23 cellular contexts compared by ENCODE assay signal in genomic region chr19:6228523-6229215, GRCh38. TPM values are rescaled to one million over a fixed set of nuclear protein-coding genes. Genes with fewer than 3 reads are reported as not detected.
A peak's percentile ranks its signal among the peaks of the same experiment; 100 is the strongest.
DNase-seq lines count a peak whose midpoint lies in the region; ATAC-seq, FAIRE-seq and TF ChIP-seq lines count a peak whose summit lies in the region.
"Had no signal": no experiment of that assay in that cellular context is flagged by ENCODE, and none has a peak within 500 bp of the region (broad histone marks: within the 10 kb centered on the region; RNA-seq: fewer than 3 reads in every experiment).

No MANE protein-coding gene starts in this region.

- no peak overlapping the region for H3K14ac ChIP-seq in H1 (ENCODE audit: insufficient read length)

- H3K36me3 ChIP-seq in BE2C (peaks cover 37% of the 10 kb centered on the region), H1 (ENCODE audit: control insufficient read depth in 2 of 4, insufficient read depth in 4 of 4, low read length in 3 of 4) (peaks cover 5 to 19% (median 11%) of the 10 kb centered on the region in 4 experiments; a peak in 6 of 8 replicates), osteoblast (ENCODE audit: insufficient read depth, low read length) (peaks cover 28% of the 10 kb centered on the region), mammary epithelial cell (ENCODE audit: insufficient read depth, low read length) (no peaks in the 10 kb centered on the region), HepG2 (replicated peaks in 1 of 2; ENCODE audit: control insufficient read depth in 1 of 2, insufficient read depth in 2 of 2, low read length in 2 of 2) (peaks cover 17 to 44% of the 10 kb centered on the region in 2 experiments; a peak in 4 of 5 replicates)

- H3K36me3 Mint-ChIP-seq in T-helper 2 cell treated with Interferon-gamma antibody and Interleukin-4, amounts not matched to agents 5 μg/mL and 100 μg/mL, for 36 hours (ENCODE audit: low read depth) = peaks cover 5% of the 10 kb centered on the region
- H3K36me3 Mint-ChIP-seq: activated CD8-positive, alpha-beta memory T cell treated with anti-CD3 and anti-CD28 coated beads, Interleukin-2, amount 10 ng/mL, durations not matched to agents 7 days and 5 days; natural killer cell treated with Interleukin-12 subunit alpha and Interleukin-12 subunit beta and Interleukin-15 and Interleukin-18, amount 100 ng/mL, for 72 hours had no signal

- H3K9me3 ChIP-seq in BE2C = no peaks in the 10 kb centered on the region
- no peaks in the 10 kb centered on the region for H3K9me3 ChIP-seq in H1 (ENCODE audit: insufficient read depth in 2 of 2, low read depth in 1 of 2, low read length in 1 of 2)
- no peaks in the 10 kb centered on the region for H3K9me3 ChIP-seq in osteoblast (ENCODE audit: low read depth, low read length)
- no peaks in the 10 kb centered on the region for H3K9me3 ChIP-seq in mammary epithelial cell (replicated peaks; ENCODE audit: insufficient read depth, low read length)
- H3K9me3 ChIP-seq in HepG2 (ENCODE audit: low read length) = no peaks in the 10 kb centered on the region
- H3K9me3 ChIP-seq: prostate gland, thoracic aorta had no signal

- no peak overlapping the region for H3K9ac ChIP-seq in H1 (replicated peaks in 1 of 4; ENCODE audit: extremely low read depth in 1 of 4, low read depth in 3 of 4, low read length in 3 of 4)
- H3K9ac ChIP-seq in mammary epithelial cell (ENCODE audit: insufficient read depth, low read length) = no peak overlapping the region
- no peak overlapping the region for H3K9ac ChIP-seq in HepG2 (ENCODE audit: insufficient read depth, low read depth, low read length)

- no peak overlapping the region for H2BK12ac ChIP-seq in H1 (ENCODE audit: low read depth, low read length)

- POLR2A ChIA-PET in RWPE1 (lab: Yijun Ruan, JAX; ENCODE audit: low non-redundant PET) (no interaction called here), H1 (lab: Charles Lee; ENCODE audit: partially characterized antibody) (no interaction called here), HepG2 (lab: Yijun Ruan, JAX) (no interaction called here)

- no peak for TF ChIP-seq RAD21 in H1 (IDR thresholded peaks at IDR 0.05 in 1 of 2, conservative IDR thresholded peaks at IDR 0.05 in 1 of 2; ENCODE audit: low read depth in 2 of 2, low read length in 2 of 2)
- TF ChIP-seq RAD21 in HepG2 (CRISPR knock-in tag; IDR thresholded peaks at IDR 0.05) = no peak

- no peak overlapping the region; the same call in 1 of the 2 replicates for H2BK5ac ChIP-seq in H1 (ENCODE audit: low read depth, low read length)

- TF ChIP-seq POLR2A in H1 (IDR thresholded peaks at IDR 0.05; ENCODE audit: control extremely low read depth in 1 of 2, low read depth in 2 of 2, low read length in 2 of 2) (no peak), HepG2 (IDR thresholded peaks at IDR 0.05; ENCODE audit: insufficient read depth in 1 of 2, low read depth in 2 of 2, low read length in 2 of 2) (no peak)

- H2BK20ac ChIP-seq in H1 (ENCODE audit: low read length) = no peak overlapping the region

- H4K5ac ChIP-seq in H1 (ENCODE audit: insufficient read length, low read depth, low read length) = no peak overlapping the region

- H3K4me3 ChIP-seq in BE2C (ENCODE audit: low read depth, low read length) = no peak overlapping the region
- H3K4me3 ChIP-seq in H1 (ENCODE audit: extremely low read depth in 1 of 4, insufficient read depth in 2 of 4, low read depth in 3 of 4, low read length in 4 of 4) = no peak overlapping the region
- H3K4me3 ChIP-seq in osteoblast (ENCODE audit: insufficient read depth, low read length) = no peak overlapping the region
- no peak overlapping the region for H3K4me3 ChIP-seq in mammary epithelial cell (replicated peaks in 1 of 3; ENCODE audit: insufficient read depth in 1 of 3, low read depth in 2 of 3, low read length in 3 of 3)
- H3K4me3 ChIP-seq in HepG2 (replicated peaks in 1 of 3; ENCODE audit: insufficient read depth in 1 of 3, low read depth in 2 of 3, low read length in 3 of 3) = no peak overlapping the region
- H3K4me3 ChIP-seq: PC-9, prostate gland, thoracic aorta had no signal

- H3K4ac ChIP-seq in H1 (replicated peaks; ENCODE audit: insufficient read length, low read depth, low read length) = no peak overlapping the region

- no peak overlapping the region for H2AFZ ChIP-seq in H1 (ENCODE audit: low read length)
- H2AFZ ChIP-seq in osteoblast (ENCODE audit: low read length) = no peak overlapping the region
- H2AFZ ChIP-seq in mammary epithelial cell (ENCODE audit: low read depth, low read length) = no peak overlapping the region
- no peak overlapping the region for H2AFZ ChIP-seq in HepG2 (ENCODE audit: low read length)
- H2AFZ ChIP-seq: PC-9 had no signal

- WGBS in H1 (ENCODE audit: extremely low coverage in 1 of 2, insufficient coverage in 1 of 2, insufficient read length in 1 of 2, insufficient replicate concordance in 2 of 2, low coverage in 1 of 2, low lambda C conversion rate in 2 of 2, missing lambda C conversion rate in 1 of 2), 2 experiments = 84% methylated on average over 23 of the region's 35 CpGs; no CpG with 5 or more reads in 1 of the 2 experiments
- 89% methylated on average over 14 of the region's 35 CpGs for WGBS in mammary epithelial cell (ENCODE audit: low coverage, missing lambda C conversion rate)
- WGBS in HepG2 (ENCODE audit: low lambda C conversion rate) = 99% methylated on average over 12 of the region's 35 CpGs

- H3K27me3 ChIP-seq in BE2C (no peaks in the 10 kb centered on the region), H1 (replicated peaks in 1 of 4; ENCODE audit: control insufficient read depth in 3 of 4, extremely low read depth in 1 of 4, insufficient read depth in 3 of 4, low read length in 3 of 4) (no peaks in the 10 kb centered on the region), osteoblast (ENCODE audit: insufficient read depth, low read length) (no peaks in the 10 kb centered on the region), mammary epithelial cell (ENCODE audit: insufficient read depth, low read length) (no peaks in the 10 kb centered on the region), HepG2 (ENCODE audit: control insufficient read depth in 1 of 2, insufficient read depth in 2 of 2, low read length in 2 of 2) (no peaks in the 10 kb centered on the region)

- intact Hi-C loops in mammary epithelial cell (cut with micrococcal nuclease) = no loop called here
- intact Hi-C loops in HepG2 (cut with micrococcal nuclease; ENCODE audit: unreplicated experiment) = no loop called here

- H3K27ac ChIP-seq in RWPE1 (peak overlapping the region; percentile 99), H1 (ENCODE audit: low read depth, low read length) (0 out of 2 replicates have a peak overlapping the region, but pooled peaks have one; percentile 37), osteoblast (ENCODE audit: low read depth, low read length) (no peak overlapping the region), mammary epithelial cell (ENCODE audit: insufficient read depth, low read depth, low read length) (no peak overlapping the region), HepG2 (ENCODE audit: extremely low read length, insufficient read depth, low read length) (no peak overlapping the region)
- H3K27ac ChIP-seq: PC-9, prostate gland, thoracic aorta had no signal

- H3K18ac ChIP-seq in H1 (ENCODE audit: extremely low read depth, low read length) = no peak overlapping the region

- no peak overlapping the region for H3K23ac ChIP-seq in H1 (ENCODE audit: insufficient read length)

- no peak overlapping the region for H3K4me3 Mint-ChIP-seq in T-helper 2 cell treated with Interferon-gamma antibody and Interleukin-4, amounts not matched to agents 5 μg/mL and 100 μg/mL, for 36 hours
- H3K4me3 Mint-ChIP-seq: activated CD8-positive, alpha-beta memory T cell treated with anti-CD3 and anti-CD28 coated beads, Interleukin-2, amount 10 ng/mL, durations not matched to agents 7 days and 5 days; HFFc6; natural killer cell treated with Interleukin-12 subunit alpha and Interleukin-12 subunit beta and Interleukin-15 and Interleukin-18, amount 100 ng/mL, for 72 hours had no signal

- BruUV-seq in mammary epithelial cell (replicated peaks; lab: Mats Ljungman, UMichigan) (no TSS peak), HepG2 (replicated peaks; lab: Mats Ljungman, UMichigan) (no TSS peak)

- H3K27me3 Mint-ChIP-seq in T-helper 2 cell treated with Interferon-gamma antibody and Interleukin-4, amounts not matched to agents 5 μg/mL and 100 μg/mL, for 36 hours (ENCODE audit: low read depth) = no peaks in the 10 kb centered on the region
- H3K27me3 Mint-ChIP-seq: activated CD8-positive, alpha-beta memory T cell treated with anti-CD3 and anti-CD28 coated beads, Interleukin-2, amount 10 ng/mL, durations not matched to agents 7 days and 5 days; natural killer cell treated with Interleukin-12 subunit alpha and Interleukin-12 subunit beta and Interleukin-15 and Interleukin-18, amount 100 ng/mL, for 72 hours had no signal

- H3K56ac ChIP-seq in H1 (replicated peaks; ENCODE audit: insufficient read length, low read depth, low read length) = no peak overlapping the region

- ATAC-seq in HG02981 (IDR thresholded peaks at IDR 0.05; ENCODE audit: unreplicated experiment) = no peak
- no peak for ATAC-seq in HepG2
- ATAC-seq: activated CD8-positive, alpha-beta memory T cell treated with anti-CD3 and anti-CD28 coated beads, Interleukin-2, amount 10 ng/mL, durations not matched to agents 7 days and 5 days; natural killer cell treated with Interleukin-12 subunit alpha and Interleukin-12 subunit beta and Interleukin-15 and Interleukin-18, amount 100 ng/mL, for 72 hours; SK-N-SH treated with all-trans-retinoic acid at 6 μM for 48 hours had no signal

- peaks cover 17 to 29% of the 10 kb centered on the region in 2 experiments for H4K20me1 ChIP-seq in H1 (replicated peaks in 1 of 2; ENCODE audit: control insufficient read depth in 1 of 2, insufficient read depth in 2 of 2, low read length in 2 of 2)
- peaks cover 52% of the 10 kb centered on the region for H4K20me1 ChIP-seq in osteoblast (ENCODE audit: insufficient read depth, low read length)
- H4K20me1 ChIP-seq in mammary epithelial cell (ENCODE audit: insufficient read depth, low read length) = peaks cover 4% of the 10 kb centered on the region
- H4K20me1 ChIP-seq in HepG2 (ENCODE audit: insufficient read depth, low read length) = 0 out of 2 replicates have a peak, but pooled peaks cover 5% of the 10 kb centered on the region

- CTCF ChIA-PET in RWPE1 (lab: Yijun Ruan, JAX) (no interaction called here), H1 (lab: Charles Lee; ENCODE audit: partially characterized antibody) (interaction anchor here (1.2 to 6.0 kb wide), 3 partner anchors 10 to 33 kb away, joined by 4 to 40 read pairs (median 13); no protein-coding TSS in a partner anchor), mammary epithelial cell (lab: Charles Lee; ENCODE audit: low non-redundant PET) (no interaction called here), HepG2 (lab: Yijun Ruan, JAX; ENCODE audit: low intra/inter-chr PET ratio, low total read pairs) (no interaction called here)

- peak overlapping the region; percentile 14; the same call in 1 of the 2 replicates for H4K8ac ChIP-seq in H1 (ENCODE audit: extremely low read depth, insufficient read depth, low read length)

- peak; percentile 8 for DNase-seq in BE2C
- DNase-seq in RWPE1 (ENCODE audit: low spot score) = no peak
- DNase-seq in H1 (ENCODE audit: low read depth in 1 of 2, low spot score in 2 of 2) = no peak
- DNase-seq in osteoblast (ENCODE audit: insufficient read length, low spot score, missing footprints) = peak; percentile 80
- DNase-seq in mammary epithelial cell = no peak
- DNase-seq in T-helper 2 cell treated with Interferon-gamma antibody and Interleukin-4, amounts not matched to agents 5 μg/mL and 100 μg/mL, for 36 hours (ENCODE audit: low spot score) = no peak
- no peak for DNase-seq in HepG2 (ENCODE audit: low spot score)
- DNase-seq: activated CD8-positive, alpha-beta memory T cell treated with anti-CD3 and anti-CD28 coated beads, Interleukin-2, amount 10 ng/mL, durations not matched to agents 7 days and 5 days; Calu3; central memory CD4-positive, alpha-beta T cell; GDM1; HFFc6; NCI-H1105 treated with DMSO at 0.1 percent for 48 hours; NCI-H2171; NCI-H748 treated with DMSO at 0.1 percent for 48 hours; PC-9 had no signal

- TF ChIP-seq EP300 in H1 (IDR thresholded peaks at IDR 0.05; ENCODE audit: borderline replicate concordance in 1 of 2, low read depth in 2 of 2, low read length in 2 of 2) = no peak
- TF ChIP-seq EP300 in HepG2 (IDR thresholded peaks at IDR 0.05; ENCODE audit: low read depth in 2 of 2, low read length in 2 of 2) = no peak
- no peak for TF ChIP-seq EP300 in HepG2 (CRISPR knock-in tag; IDR thresholded peaks at IDR 0.05; ENCODE audit: borderline replicate concordance)

- H3K4me2 ChIP-seq in H1 (ENCODE audit: insufficient read depth in 1 of 2, low read depth in 2 of 2, low read length in 2 of 2) (no peak overlapping the region), osteoblast (ENCODE audit: insufficient read depth, low read length) (no peak overlapping the region), mammary epithelial cell (ENCODE audit: insufficient read depth, low read depth, low read length) (no peak overlapping the region), HepG2 (ENCODE audit: low read depth, low read length) (no peak overlapping the region)
- H3K4me2 ChIP-seq: PC-9 had no signal

- no peaks in the 10 kb centered on the region for H3K9me3 Mint-ChIP-seq in T-helper 2 cell treated with Interferon-gamma antibody and Interleukin-4, amounts not matched to agents 5 μg/mL and 100 μg/mL, for 36 hours
- H3K9me3 Mint-ChIP-seq: HFFc6; natural killer cell treated with Interleukin-12 subunit alpha and Interleukin-12 subunit beta and Interleukin-15 and Interleukin-18, amount 100 ng/mL, for 72 hours had no signal

- H3K79me1 ChIP-seq in H1 (ENCODE audit: low read depth, low read length) = peaks cover 22% of the 10 kb centered on the region

- H3K4me1 ChIP-seq in BE2C = peaks cover 4% of the 10 kb centered on the region
- H3K4me1 ChIP-seq in H1 (replicated peaks in 1 of 4; ENCODE audit: control insufficient read depth in 3 of 4, insufficient read depth in 4 of 4, low read length in 3 of 4) = peaks cover 0 to 3% (median 1%) of the 10 kb centered on the region in 4 experiments; a peak in 2 of 7 replicates
- H3K4me1 ChIP-seq in osteoblast (ENCODE audit: insufficient read depth, low read length) = peaks cover 21% of the 10 kb centered on the region
- peaks cover 25% of the 10 kb centered on the region for H3K4me1 ChIP-seq in mammary epithelial cell (ENCODE audit: insufficient read depth, low read length)
- peaks cover 26% of the 10 kb centered on the region for H3K4me1 ChIP-seq in HepG2 (ENCODE audit: insufficient read depth, low read length)

- H2AK5ac ChIP-seq in H1 (ENCODE audit: low read depth, low read length) = no peak overlapping the region

- FAIRE-seq in H1 (lab: Jason Lieb, UNC) (no peak), HepG2 (lab: Jason Lieb, UNC) (no peak)
- FAIRE-seq: endometrium, islet of Langerhans had no signal

- peaks cover 6% of the 10 kb centered on the region for H3K4me1 Mint-ChIP-seq in T-helper 2 cell treated with Interferon-gamma antibody and Interleukin-4, amounts not matched to agents 5 μg/mL and 100 μg/mL, for 36 hours (ENCODE audit: low read depth)

- in situ Hi-C loops in mammary epithelial cell (cut with MboI; ENCODE audit: low sequenced_read_pairs in 2 of 2) (no loop called here), HepG2 (cut with HindIII; ENCODE audit: extremely low pct_ligation_motif_present, low pct_unique_long_range_greater_than_20kb) (no loop called here)

- H3K79me2 ChIP-seq in H1 (ENCODE audit: control insufficient read depth in 1 of 2, insufficient read depth in 2 of 2, low read length in 2 of 2) (peaks cover 0 to 43% of the 10 kb centered on the region in 2 experiments; a peak in 2 of 4 replicates), osteoblast (ENCODE audit: insufficient read depth, low read length) (peaks cover 64% of the 10 kb centered on the region), mammary epithelial cell (ENCODE audit: insufficient read depth, low read length) (peaks cover 46% of the 10 kb centered on the region), HepG2 (ENCODE audit: insufficient read depth, low read length) (peaks cover 3% of the 10 kb centered on the region)

- H2BK120ac ChIP-seq in H1 (replicated peaks; ENCODE audit: low read depth, low read length) = no peak overlapping the region

- TF ChIP-seq CTCF in BE2C (IDR thresholded peaks at IDR 0.05; ENCODE audit: low read depth, low read length) (no peak), RWPE1 (conservative IDR thresholded peaks at IDR 0.05; ENCODE audit: low read depth) (no peak), H1 (IDR thresholded peaks at IDR 0.05; ENCODE audit: control extremely low read depth in 1 of 3, insufficient read depth in 1 of 3, low read depth in 1 of 3, low read length in 3 of 3) (no peak), osteoblast (IDR thresholded peaks at IDR 0.05; ENCODE audit: extremely low read depth, low read depth, low read length) (no peak), mammary epithelial cell (conservative IDR thresholded peaks at IDR 0.05 in 1 of 2, IDR thresholded peaks at IDR 0.05 in 1 of 2; ENCODE audit: extremely low read depth in 1 of 2, insufficient read depth in 1 of 2, low read depth in 1 of 2, low read length in 2 of 2) (no peak), HepG2 (CRISPR knock-in tag; IDR thresholded peaks at IDR 0.05) (no peak)

- H2BK15ac ChIP-seq in H1 (ENCODE audit: low read length) = no peak overlapping the region

- no peak overlapping the region for H4K91ac ChIP-seq in H1 (replicated peaks; ENCODE audit: insufficient read length, low read length)

- dilution Hi-C loops in mammary epithelial cell (cut with HindIII; ENCODE audit: low sequenced_read_pairs) = loop anchor here (5.0 to 10.0 kb wide), 3 partner anchors 46 to 186 kb away; partner anchors contain the start of genes ACSBG2 and MLLT1

- H3K23me2 ChIP-seq in H1 (ENCODE audit: low read depth, low read length) = peaks cover 4% of the 10 kb centered on the region; the same call in 1 of the 2 replicates

- H3K27ac Mint-ChIP-seq in T-helper 2 cell treated with Interferon-gamma antibody and Interleukin-4, amounts not matched to agents 5 μg/mL and 100 μg/mL, for 36 hours = no peak overlapping the region
- H3K27ac Mint-ChIP-seq: activated CD8-positive, alpha-beta memory T cell treated with anti-CD3 and anti-CD28 coated beads, Interleukin-2, amount 10 ng/mL, durations not matched to agents 7 days and 5 days had no signal

RNA-seq across cellular contexts. Expression of gene MLLT1, which starts 51.1 kb away (rescaled TPM):
- polyA plus RNA-seq in BE2C (2012; ENCODE audit: insufficient read depth, insufficient read length, low read depth) = 146 TPM
- 42.4 and 45.1 TPM in 2 replicates for total RNA-seq in H1 (2021; fragmentation: NEBNext Ultra II Directional; extraction: Animal tissue kit (Norgen Biotek cat#: 25700))
- polyA plus RNA-seq in H1 (2011; rRNA removed) (18.8 and 27.7 TPM in 2 replicates), mammary epithelial cell (16.9 TPM), HepG2 (2011; rRNA removed) (11.7 and 12.7 TPM in 2 replicates)
- polyA plus RNA-seq in H1 (2011; cell fraction: cytosol; rRNA removed) = 19.7 TPM
- polyA plus RNA-seq in H1 (2011; cell fraction: nucleus; rRNA removed) = 74.8 TPM
- polyA plus RNA-seq in H1 (2012, experiment 1 of 2) = 24.7 to 35.8 TPM (median 32.5 TPM) in 4 replicates
- polyA plus RNA-seq in H1 (2012, experiment 2 of 2) = 17.2 TPM
- polyA plus RNA-seq in H1 (2013, experiment 1 of 2) = 22.0 TPM
- polyA plus RNA-seq in H1 (2013, experiment 2 of 2) = 21.5 TPM
- 7.1 and 12.4 TPM in 2 replicates for polyA minus RNA-seq in H1 (2011; rRNA and poly(A)+ RNA removed)
- polyA minus RNA-seq in H1 (2011; cell fraction: cytosol; rRNA and poly(A)+ RNA removed) = 42.9 TPM
- polyA minus RNA-seq in H1 (2011; cell fraction: nucleus; rRNA and poly(A)+ RNA removed) = 13.2 TPM
- total RNA-seq in osteoblast (14.7 and 15.9 TPM in 2 replicates), mammary epithelial cell (10 to 100 TPM in 1 of 2 donors, 1 to 10 TPM in 1; 5.8 to 45.4 TPM), HepG2 (2016; rRNA removed; fragmentation: Illumina TruSeq; extraction: Trizol) (11.6 and 12.2 TPM in 2 replicates)
- polyA minus RNA-seq in mammary epithelial cell = 14.5 TPM
- 8.6 and 9.6 TPM in 2 replicates for total RNA-seq in HepG2 (2016; cell fraction: cytosol; rRNA removed; fragmentation: Illumina TruSeq; extraction: Trizol; ENCODE audit: low read depth)
- 9.5 and 12.5 TPM in 2 replicates for total RNA-seq in HepG2 (2016; cell fraction: insoluble cytoplasmic fraction; rRNA removed; fragmentation: Illumina TruSeq; extraction: Trizol)
- total RNA-seq in HepG2 (2016; cell fraction: membrane; rRNA removed; fragmentation: Illumina TruSeq; extraction: Trizol) = 12.7 and 15.3 TPM in 2 replicates
- 8.8 and 10.0 TPM in 2 replicates for total RNA-seq in HepG2 (2016; cell fraction: nucleus; rRNA removed; fragmentation: Illumina TruSeq; extraction: Trizol)
- 7.4 and 11.8 TPM in 2 replicates for polyA plus RNA-seq in HepG2 (2011; cell fraction: cytosol; rRNA removed)
- 27.2 and 40.6 TPM in 2 replicates for polyA plus RNA-seq in HepG2 (2011; cell fraction: nucleus; rRNA removed)
- polyA plus RNA-seq in HepG2 (2012) = 11.3 and 13.5 TPM in 2 replicates
- polyA plus RNA-seq in HepG2 (2016; cell fraction: cytosol; fragmentation: Illumina TruSeq; extraction: Trizol; ENCODE audit: low read depth) = 4.7 and 6.0 TPM in 2 replicates
- 21.6 and 27.3 TPM in 2 replicates for polyA plus RNA-seq in HepG2 (2016; cell fraction: insoluble cytoplasmic fraction; fragmentation: Illumina TruSeq; extraction: Trizol; ENCODE audit: low read depth)
- 15.1 and 15.5 TPM in 2 replicates for polyA plus RNA-seq in HepG2 (2016; cell fraction: membrane; fragmentation: Illumina TruSeq; extraction: Trizol; ENCODE audit: low read depth)
- polyA plus RNA-seq in HepG2 (2016; cell fraction: nucleus; fragmentation: Illumina TruSeq; extraction: Trizol; ENCODE audit: insufficient read depth, low read depth) = 29.9 and 38.7 TPM in 2 replicates
- polyA minus RNA-seq in HepG2 (2011; rRNA and poly(A)+ RNA removed; ENCODE audit: low replicate concordance) = 22.8 and 26.1 TPM in 2 replicates
- polyA minus RNA-seq in HepG2 (2011; cell fraction: cytosol; rRNA and poly(A)+ RNA removed) = 20.7 and 22.7 TPM in 2 replicates
- 5.4 and 5.6 TPM in 2 replicates for polyA minus RNA-seq in HepG2 (2011; cell fraction: nucleus; rRNA and poly(A)+ RNA removed)

Comparison
In these comparisons a context has a peak if more than half of its experiments do, and no peak if none do; other contexts are left out.
1. DNase-seq: peak in BE2C (single experiment) and osteoblast (single experiment); none in RWPE1 (single experiment), H1 (0 of 2), mammary epithelial cell (single experiment), T-helper 2 cell treated with Interferon-gamma antibody and Interleukin-4, amounts not matched to agents 5 μg/mL and 100 μg/mL, for 36 hours (single experiment) and HepG2 (single experiment).
2. H3K27ac ChIP-seq: peak in RWPE1 (single experiment) and H1 (single experiment); none in osteoblast (single experiment), mammary epithelial cell (single experiment) and HepG2 (single experiment).